26 cellular contexts compared by ENCODE assay signal in genomic region chr10:127088908-127089307, GRCh38.
"Had no signal": no experiment of that assay in that cellular context is flagged by ENCODE, and none has a peak within 500 bp of the region (broad histone marks: within the 10 kb centered on the region; RNA-seq: fewer than 3 reads in every experiment).

No MANE protein-coding gene starts in this region.

- H3K4me3 ChIP-seq: esophagus muscularis mucosa, gastroesophageal sphincter, heart left ventricle, hepatocyte, lung, neural progenitor cell, ovary, psoas muscle, sigmoid colon, stomach, thyroid gland, vagina had no signal

- H3K36me3 Mint-ChIP-seq: memory B cell; natural killer cell; stimulated activated naive B cell treated with anti-CD40 and anti-IgM and Interleukin-4, amounts not matched to agents 10 μg/mL and 1 μg/mL and 100 μg/mL, for 72 hours had no signal

- H3K27ac Mint-ChIP-seq: memory B cell; natural killer cell; neural progenitor cell; stimulated activated naive B cell treated with anti-CD40 and anti-IgM and Interleukin-4, amounts not matched to agents 10 μg/mL and 1 μg/mL and 100 μg/mL, for 72 hours had no signal

- H3K36me3 ChIP-seq: ovary, thyroid gland, vagina had no signal

- H3K4me2 ChIP-seq: hepatocyte, neural progenitor cell had no signal

- H3K9me3 ChIP-seq: esophagus muscularis mucosa, gastroesophageal sphincter, heart left ventricle, ovary, psoas muscle, sigmoid colon, stomach, thyroid gland, vagina had no signal

- H3K27me3 Mint-ChIP-seq: effector memory CD8-positive, alpha-beta T cell; memory B cell; stimulated activated naive B cell treated with anti-CD40 and anti-IgM and Interleukin-4, amounts not matched to agents 10 μg/mL and 1 μg/mL and 100 μg/mL, for 72 hours had no signal

- H3K79me2 ChIP-seq: hepatocyte had no signal

- H3K9me3 Mint-ChIP-seq: natural killer cell; neural progenitor cell; stimulated activated naive B cell treated with anti-CD40 and anti-IgM and Interleukin-4, amounts not matched to agents 10 μg/mL and 1 μg/mL and 100 μg/mL, for 72 hours had no signal

- H3K4me1 ChIP-seq: esophagus muscularis mucosa, foreskin keratinocyte, gastroesophageal sphincter, heart left ventricle, neural progenitor cell, psoas muscle, sigmoid colon, stomach, thyroid gland, vagina had no signal

- H3K4me3 Mint-ChIP-seq: effector memory CD8-positive, alpha-beta T cell; memory B cell; natural killer cell; neural progenitor cell; stimulated activated naive B cell treated with anti-CD40 and anti-IgM and Interleukin-4, amounts not matched to agents 10 μg/mL and 1 μg/mL and 100 μg/mL, for 72 hours had no signal

- H3K27me3 ChIP-seq: esophagus muscularis mucosa, foreskin keratinocyte, gastroesophageal sphincter, heart left ventricle, hepatocyte, neural progenitor cell, ovary, sigmoid colon, stomach, thyroid gland, vagina had no signal

- H3K4me1 Mint-ChIP-seq: memory B cell; natural killer cell; stimulated activated naive B cell treated with anti-CD40 and anti-IgM and Interleukin-4, amounts not matched to agents 10 μg/mL and 1 μg/mL and 100 μg/mL, for 72 hours had no signal

- H3K27ac ChIP-seq: esophagus muscularis mucosa, foreskin keratinocyte, gastroesophageal sphincter, heart left ventricle, neural progenitor cell, ovary, psoas muscle, sigmoid colon, stomach, thyroid gland, vagina had no signal

- H2AFZ ChIP-seq: hepatocyte, neural progenitor cell had no signal

- ATAC-seq: effector memory CD8-positive, alpha-beta T cell; foreskin keratinocyte; gastroesophageal sphincter; left lobe of liver; natural killer cell; psoas muscle; right cardiac atrium; stimulated activated naive B cell treated with anti-CD40 and anti-IgM and Interleukin-4, amounts not matched to agents 10 μg/mL and 1 μg/mL and 100 μg/mL, for 72 hours had no signal

- DNase-seq: cortex of kidney; effector memory CD8-positive, alpha-beta T cell; foreskin keratinocyte; heart left ventricle; kidney; natural killer cell; nucleus accumbens; ovary; posterior cingulate gyrus; psoas muscle; right cardiac atrium; sigmoid colon; stimulated activated CD4-positive, alpha-beta T cell treated with anti-CD3 and anti-CD28 coated beads, Interleukin-2, amount 100 ng/mL, for 24 hours; stimulated activated CD4-positive, alpha-beta T cell treated with anti-CD3 and anti-CD28 coated beads, Interleukin-4, amount 100 ng/mL, for 24 hours; stimulated activated naive B cell treated with anti-CD40 and anti-IgM and Interleukin-4, amounts not matched to agents 10 μg/mL and 1 μg/mL and 100 μg/mL, for 72 hours; stomach; thyroid gland; trophoblast cell had no signal

- H3K9ac ChIP-seq: neural progenitor cell had no signal
